In genomic region chr15:78797956-78798754, GRCh38 we compare ENCODE assay signal across 9 cellular contexts. TPM values are rescaled to one million over a fixed set of nuclear protein-coding genes. Genes with fewer than 3 reads are reported as not detected.
DNase-seq lines count a peak whose midpoint lies in the region; ATAC-seq and TF ChIP-seq lines count a peak whose summit lies in the region.
"Not testable (repeated sequence)": the region's sequence is repeated elsewhere in the genome, so short reads cannot be mapped to it uniquely, and the experiment has no call there.
"Had no signal": no experiment of that assay in that cellular context is flagged by ENCODE, and none has a peak within 500 bp of the region (broad histone marks: within the 10 kb centered on the region; RNA-seq: fewer than 3 reads in every experiment).

No MANE protein-coding gene starts in this region.

- H3K27me3 ChIP-seq in SK-N-SH (ENCODE audit: insufficient read depth); right cardiac atrium (ENCODE audit: control insufficient read depth, insufficient read depth); psoas muscle (ENCODE audit: insufficient read depth in 3 of 3, low read length in 2 of 3); aorta (ENCODE audit: control insufficient read depth in 1 of 2, insufficient read depth in 2 of 2, low read length in 1 of 2): not testable (repeated sequence)

- intact Hi-C loops in MCF 10A (cut with micrococcal nuclease): loop anchor here (1.0 kb wide), 1 partner anchor 62 kb away; no protein-coding TSS in a partner anchor
- intact Hi-C loops in right cardiac atrium (cut with DNase I); psoas muscle (cut with DNase I); aorta (cut with DNase I): not testable (repeated sequence)

- H3K9me2 ChIP-seq in SK-N-SH: not testable (repeated sequence)

- not testable (repeated sequence) for H3K9me3 ChIP-seq in SK-N-SH; right cardiac atrium (ENCODE audit: control insufficient read depth, low read length); psoas muscle; aorta (ENCODE audit: control insufficient read depth, low read length)

- not testable (repeated sequence) for TF ChIP-seq RAD21 in SK-N-SH (IDR thresholded peaks at IDR 0.05; ENCODE audit: low read length)

- peak overlapping the region; percentile 66 for H3K4me3 Mint-ChIP-seq in MCF 10A (ENCODE audit: unreplicated experiment)

- not testable (repeated sequence) for H3K36me3 ChIP-seq in SK-N-SH (replicated peaks in 1 of 2; ENCODE audit: control insufficient read depth in 1 of 2, insufficient read depth in 2 of 2, low read length in 1 of 2); psoas muscle (ENCODE audit: insufficient read depth in 1 of 2, low read depth in 1 of 2); aorta (ENCODE audit: control insufficient read depth in 1 of 2, insufficient read depth in 2 of 2, low read length in 1 of 2)

- H3K27ac Mint-ChIP-seq in MCF 10A (ENCODE audit: low read depth, unreplicated experiment): peak overlapping the region; percentile 91

- not testable (repeated sequence) for H3K4me1 ChIP-seq in SK-N-SH (ENCODE audit: control insufficient read depth in 1 of 2, insufficient read depth in 2 of 2, low read depth in 1 of 2, low read length in 1 of 2); right cardiac atrium (ENCODE audit: control insufficient read depth, insufficient read depth, low read length); psoas muscle; aorta (ENCODE audit: control insufficient read depth in 1 of 2, insufficient read depth in 2 of 2, low read length in 2 of 2)

- H3K4me2 ChIP-seq in SK-N-SH: not testable (repeated sequence)

- 76% methylated on average over 16 of the region's 19 CpGs for WGBS in SK-N-SH (ENCODE audit: low lambda C conversion rate)
- WGBS in right cardiac atrium: 72% methylated on average over 19 of the region's 19 CpGs
- 57 to 69% (median 68%) methylated on average over 18 to 19 of the region's 19 CpGs for WGBS in psoas muscle, 3 donors
- 78 to 79% methylated on average over 19 of the region's 19 CpGs for WGBS in aorta, 2 donors

- peak; percentile 77 for DNase-seq in ELR (ENCODE audit: low read depth)
- DNase-seq in LHCN-M2 (ENCODE audit: low read depth): peak; percentile 94
- DNase-seq in SK-N-SH: peak; percentile 58
- peak; percentile 72 for DNase-seq in MCF 10A (ENCODE audit: unreplicated experiment)
- DNase-seq in fibroblast of the conjunctiva (ENCODE audit: low read depth): peak; percentile 31
- DNase-seq in right cardiac atrium: peak in 2 of 3 donors; percentile 63 to 69
- peak in 1 of 2 donors; percentile 41 for DNase-seq in psoas muscle
- not testable (repeated sequence) for DNase-seq in aorta

- not testable (repeated sequence) for H3K27ac ChIP-seq in SK-N-SH (ENCODE audit: low read depth in 2 of 2, low read length in 1 of 2); psoas muscle; aorta (ENCODE audit: low read depth in 1 of 2, low read length in 2 of 2)
- peak overlapping the region; percentile 76 for H3K27ac ChIP-seq in right cardiac atrium (ENCODE audit: low read length)

- POLR2A ChIA-PET in SK-N-SH (lab: Yijun Ruan, JAX) (interaction anchor here (1.0 kb wide), 1 partner anchor 11 kb away, joined by 3 read pairs; no protein-coding TSS in a partner anchor), MCF 10A (lab: Yijun Ruan, JAX) (interaction anchor here (0.6 to 2.1 kb wide), 5 partner anchors 14 to 358 kb away, joined by 3 to 6 read pairs (median 4); partner anchors contain the start of genes ADAMTS7, MORF4L1 and PSMA4)

- not testable (repeated sequence) for H3K79me2 ChIP-seq in SK-N-SH (ENCODE audit: insufficient read depth)

- H3K27me3 Mint-ChIP-seq in MCF 10A (ENCODE audit: insufficient read depth, unreplicated experiment): not testable (repeated sequence)

- not testable (repeated sequence) for TF ChIP-seq CTCF in SK-N-SH (IDR thresholded peaks at IDR 0.05); MCF 10A (IDR thresholded peaks at IDR 0.05; ENCODE audit: unreplicated experiment); psoas muscle (IDR thresholded peaks at IDR 0.05)

- TF ChIP-seq EP300 in SK-N-SH (IDR thresholded peaks at IDR 0.05; ENCODE audit: borderline replicate concordance in 1 of 2, low read depth in 1 of 2, low read length in 1 of 2): not testable (repeated sequence)

- H2AFZ ChIP-seq in SK-N-SH (ENCODE audit: low read depth): not testable (repeated sequence)

- H3K9me3 Mint-ChIP-seq in MCF 10A (ENCODE audit: unreplicated experiment): not testable (repeated sequence)

- H4K20me1 ChIP-seq in SK-N-SH (ENCODE audit: insufficient read depth): not testable (repeated sequence)

- not testable (repeated sequence) for H3K4me3 ChIP-seq in SK-N-SH (ENCODE audit: low read depth in 2 of 2, low read length in 1 of 2); right cardiac atrium (ENCODE audit: low read length); psoas muscle; aorta (ENCODE audit: low read length in 2 of 2)

- ATAC-seq in right cardiac atrium: peak; percentile 85 to 90
- peak; percentile 37 to 87 (median 79) for ATAC-seq in psoas muscle
- ATAC-seq in aorta (ENCODE audit: low FRiP score): peak; percentile 31

- peaks cover 11% of the 10 kb centered on the region for H3K36me3 Mint-ChIP-seq in MCF 10A (ENCODE audit: insufficient read depth, unreplicated experiment)

- H3K9ac ChIP-seq in SK-N-SH: not testable (repeated sequence)

- H3F3A ChIP-seq in SK-N-SH (replicated peaks; ENCODE audit: insufficient read depth): not testable (repeated sequence)

- peaks cover 28% of the 10 kb centered on the region for H3K4me1 Mint-ChIP-seq in MCF 10A (ENCODE audit: insufficient read depth, unreplicated experiment)

- BruUV-seq in MCF 10A (replicated peaks; lab: Mats Ljungman, UMichigan): TSS peak; percentile 19

- CTCF ChIA-PET in SK-N-SH (lab: Yijun Ruan, JAX) (interaction anchor here (1.4 to 3.9 kb wide), 2 partner anchors 12 to 14 kb away, joined by 6 to 23 read pairs; partner anchors contain the start of gene ADAMTS7), MCF 10A (lab: Yijun Ruan, JAX) (interaction anchor here (1.9 kb wide), 1 partner anchor 10 kb away, joined by 10 read pairs; no protein-coding TSS in a partner anchor)

TF ChIP-seq in SK-N-SH, 30 proteins besides CTCF, POLR2A, EP300 and RAD21:
- TF ChIP-seq JUND (IDR thresholded peaks at IDR 0.05): peak; percentile 19; the same call in 1 of the 2 replicates
- 0 out of 2 replicates have a peak, but pooled peaks have one; percentile 16 for TF ChIP-seq TEAD4 (IDR thresholded peaks at IDR 0.05; ENCODE audit: borderline replicate concordance, insufficient read depth)
TF ChIP-seq in SK-N-SH: peak in this region for 2; not testable (repeated sequence) for 28.

RNA-seq across cellular contexts. Expression of gene ADAMTS7, which starts 13.1 kb away (rescaled TPM):
- total RNA-seq in LHCN-M2 (2014; rRNA removed) (35.1 and 35.2 TPM in 2 replicates), MCF 10A (2022) (10.7 and 10.8 TPM in 2 replicates), right cardiac atrium (10 to 100 TPM; 38.8 to 85.9 (median 82.0) TPM), psoas muscle (1 to 10 TPM in 2 of 4 donors, under 1 TPM in 2; 0.74 to 1.3 (median 0.96) TPM), aorta (10 to 100 TPM; 14.7 to 23.9 TPM)
- 23.6 TPM for polyA plus RNA-seq in LHCN-M2 (2012)
- polyA plus RNA-seq in SK-N-SH (2012; rRNA removed) (12.7 and 17.9 TPM in 2 replicates), right cardiac atrium (40.3 TPM), psoas muscle (under 1 TPM; 0.32 to 0.61 (median 0.59) TPM), aorta (10 to 100 TPM in 1 of 2 donors, 1 to 10 TPM in 1; 3.9 to 30.0 TPM)
- 5.1 and 9.1 TPM in 2 replicates for polyA plus RNA-seq in SK-N-SH (2012; cell fraction: cytosol; rRNA removed)
- 55.2 and 70.8 TPM in 2 replicates for polyA plus RNA-seq in SK-N-SH (2012; cell fraction: nucleus; rRNA removed)
- total RNA-seq: mononuclear cell had no signal

Comparison
In these comparisons a context has a peak if more than half of its experiments do, and no peak if none do; other contexts are left out.
1. ATAC-seq: peak in every context shown above with its lines; median percentile 88 in right cardiac atrium; 79 in psoas muscle; 31 in aorta.